Comparison of ENCODE assay signal across 23 cellular contexts in the genomic region with DNA sequence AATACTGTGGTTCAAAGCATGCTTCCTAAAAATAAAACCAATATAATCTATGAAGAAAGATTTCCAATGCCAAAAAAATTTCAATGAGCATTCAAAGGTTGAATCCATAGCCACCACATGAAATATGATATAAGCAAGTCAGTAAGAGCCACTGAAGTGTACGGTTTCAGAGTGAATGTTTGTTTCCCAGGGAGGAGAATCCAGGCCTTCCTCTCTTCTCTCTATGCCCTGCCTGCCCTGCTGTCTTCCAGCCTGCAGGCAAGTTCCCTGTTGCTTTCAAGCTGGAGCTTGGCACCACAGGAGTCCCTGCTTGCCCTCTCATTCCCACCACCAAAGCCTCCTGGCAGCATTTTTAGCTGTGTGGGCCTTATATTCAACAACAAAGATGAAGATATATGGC.
A peak's percentile ranks its signal among the peaks of the same experiment; 100 is the strongest.
DNase-seq lines count a peak whose midpoint lies in the region; ATAC-seq and TF ChIP-seq lines count a peak whose summit lies in the region.
"Had no signal": no experiment of that assay in that cellular context is flagged by ENCODE, and none has a peak within 500 bp of the region (broad histone marks: within the 10 kb centered on the region; RNA-seq: fewer than 3 reads in every experiment).

No MANE protein-coding gene starts in this region.

- no peaks in the 10 kb centered on the region for H3K36me3 ChIP-seq in SK-N-MC (ENCODE audit: insufficient read depth, low read length)
- H3K36me3 ChIP-seq: gastrocnemius medialis, sigmoid colon had no signal

- H3K9me3 ChIP-seq in SK-N-MC (ENCODE audit: low read depth, low read length) = no peaks in the 10 kb centered on the region
- no peaks in the 10 kb centered on the region for H3K9me3 ChIP-seq in CD4-positive, alpha-beta T cell (ENCODE audit: control insufficient read depth, low read length)
- H3K9me3 ChIP-seq: gastrocnemius medialis, sigmoid colon, testis had no signal

- H3K27me3 Mint-ChIP-seq in CD4-positive, alpha-beta T cell = no peaks in the 10 kb centered on the region
- H3K27me3 Mint-ChIP-seq: activated CD4-positive, alpha-beta memory T cell treated with anti-CD3 and anti-CD28 coated beads, Interleukin-2, amount 10 ng/mL, durations not matched to agents 7 days and 5 days; memory B cell; naive thymus-derived CD8-positive, alpha-beta T cell had no signal

- CTCF ChIA-PET in CD4-positive, alpha-beta T cell (lab: Charles Lee) = interaction anchor here (0.7 kb wide), 1 partner anchor 19 kb away, joined by 3 read pairs; no protein-coding TSS in a partner anchor

- H3K4me1 Mint-ChIP-seq in CD4-positive, alpha-beta T cell (ENCODE audit: low read depth) = no peaks in the 10 kb centered on the region
- H3K4me1 Mint-ChIP-seq: activated CD4-positive, alpha-beta memory T cell treated with anti-CD3 and anti-CD28 coated beads, Interleukin-2, amount 10 ng/mL, durations not matched to agents 7 days and 5 days; memory B cell; naive thymus-derived CD8-positive, alpha-beta T cell; stimulated activated effector memory CD8-positive, alpha-beta T cell treated with anti-CD3 and anti-CD28 coated beads, Interleukin-12 subunit alpha, Interleukin-12 subunit beta, amount 100 ng/mL, for 72 hours had no signal

- no peak for TF ChIP-seq CTCF in CD4-positive, alpha-beta T cell (IDR thresholded peaks at IDR 0.05)

- H3K9me3 Mint-ChIP-seq in CD4-positive, alpha-beta T cell = peaks cover 3% of the 10 kb centered on the region

- H3K27ac ChIP-seq in SK-N-MC = peak overlapping the region; percentile 89
- H3K27ac ChIP-seq in CD4-positive, alpha-beta T cell (ENCODE audit: low read depth, low read length) = no peak overlapping the region
- H3K27ac ChIP-seq: dorsolateral prefrontal cortex, gastrocnemius medialis, GM23248, sigmoid colon, testis had no signal

- H3K9ac ChIP-seq in SK-N-MC (ENCODE audit: insufficient read length) = peak overlapping the region; percentile 31
- H3K9ac ChIP-seq: GM23248 had no signal

- no peak overlapping the region for H3K27ac Mint-ChIP-seq in CD4-positive, alpha-beta T cell
- H3K27ac Mint-ChIP-seq: activated CD4-positive, alpha-beta memory T cell treated with anti-CD3 and anti-CD28 coated beads, Interleukin-2, amount 10 ng/mL, durations not matched to agents 7 days and 5 days; memory B cell; naive thymus-derived CD8-positive, alpha-beta T cell; stimulated activated effector memory CD8-positive, alpha-beta T cell treated with anti-CD3 and anti-CD28 coated beads, Interleukin-12 subunit alpha, Interleukin-12 subunit beta, amount 100 ng/mL, for 72 hours had no signal

- H3K4me3 Mint-ChIP-seq in CD4-positive, alpha-beta T cell = no peak overlapping the region
- H3K4me3 Mint-ChIP-seq: activated CD4-positive, alpha-beta memory T cell treated with anti-CD3 and anti-CD28 coated beads, Interleukin-2, amount 10 ng/mL, durations not matched to agents 7 days and 5 days; memory B cell; naive thymus-derived CD8-positive, alpha-beta T cell; stimulated activated effector memory CD8-positive, alpha-beta T cell treated with anti-CD3 and anti-CD28 coated beads, Interleukin-12 subunit alpha, Interleukin-12 subunit beta, amount 100 ng/mL, for 72 hours had no signal

- no peak for ATAC-seq in CD4-positive, alpha-beta T cell (ENCODE audit: poor library complexity)
- ATAC-seq in HG02571 (IDR thresholded peaks at IDR 0.05; ENCODE audit: unreplicated experiment) = no peak
- ATAC-seq: gastrocnemius medialis; naive thymus-derived CD8-positive, alpha-beta T cell; stimulated activated effector memory CD8-positive, alpha-beta T cell treated with anti-CD3 and anti-CD28 coated beads, Interleukin-12 subunit alpha, Interleukin-12 subunit beta, amount 100 ng/mL, for 72 hours had no signal

- no peaks in the 10 kb centered on the region for H3K36me3 Mint-ChIP-seq in CD4-positive, alpha-beta T cell (ENCODE audit: low read depth)
- H3K36me3 Mint-ChIP-seq: memory B cell; naive thymus-derived CD8-positive, alpha-beta T cell; stimulated activated effector memory CD8-positive, alpha-beta T cell treated with anti-CD3 and anti-CD28 coated beads, Interleukin-12 subunit alpha, Interleukin-12 subunit beta, amount 100 ng/mL, for 72 hours had no signal

- DNase-seq in COLO668 (lab: John Stamatoyannopoulos, UW; ENCODE audit: unreplicated experiment) (peak; percentile 10), HT1080 (ENCODE audit: low read depth) (peak; percentile 15), SK-N-MC (ENCODE audit: low read depth, low spot score) (peak; percentile 65), fibroblast of peridontal ligament (ENCODE audit: extremely low read depth) (peak; percentile 81), dedifferentiated amniotic fluid mesenchymal stem cell (ENCODE audit: extremely low spot score) (no peak), GOT3 (lab: John Stamatoyannopoulos, UW) (no peak)
- DNase-seq in CD4-positive, alpha-beta T cell = no peak
- DNase-seq: activated CD4-positive, alpha-beta memory T cell treated with anti-CD3 and anti-CD28 coated beads, Interleukin-2, amount 10 ng/mL, durations not matched to agents 7 days and 5 days; activated CD4-positive, CD25-positive, alpha-beta regulatory T cell; activated gamma-delta T cell; activated T-cell treated with anti-CD3 and anti-CD28 coated beads for 4 hours; erythroblast; gastrocnemius medialis; GM23248; naive thymus-derived CD8-positive, alpha-beta T cell; NK-92 treated with Interleukin-12 subunit alpha and Interleukin-12 subunit beta, amount 100 ng/mL, for 24 hours; sigmoid colon; T-helper 9 cell; testis had no signal

- POLR2A ChIA-PET in CD4-positive, alpha-beta T cell (lab: Charles Lee) = no interaction called here

- peak overlapping the region; percentile 6 for H3K4me3 ChIP-seq in SK-N-MC
- H3K4me3 ChIP-seq: dorsolateral prefrontal cortex, gastrocnemius medialis, GM23248, sigmoid colon, testis had no signal

- no peaks in the 10 kb centered on the region for H3K27me3 ChIP-seq in CD4-positive, alpha-beta T cell (ENCODE audit: control insufficient read depth, insufficient read depth, low read length)
- H3K27me3 ChIP-seq: dorsolateral prefrontal cortex, gastrocnemius medialis, sigmoid colon, testis had no signal

- intact Hi-C loops in CD4-positive, alpha-beta T cell (cut with DNase I, micrococcal nuclease) = no loop called here

Comparison
In these comparisons a context has a peak if more than half of its experiments do, and no peak if none do; other contexts are left out.
1. DNase-seq: peak in COLO668 (single experiment), HT1080 (single experiment), SK-N-MC (single experiment) and fibroblast of peridontal ligament (single experiment); none in CD4-positive, alpha-beta T cell (0 of 10), dedifferentiated amniotic fluid mesenchymal stem cell (single experiment) and GOT3 (single experiment).